In the genomic region with DNA sequence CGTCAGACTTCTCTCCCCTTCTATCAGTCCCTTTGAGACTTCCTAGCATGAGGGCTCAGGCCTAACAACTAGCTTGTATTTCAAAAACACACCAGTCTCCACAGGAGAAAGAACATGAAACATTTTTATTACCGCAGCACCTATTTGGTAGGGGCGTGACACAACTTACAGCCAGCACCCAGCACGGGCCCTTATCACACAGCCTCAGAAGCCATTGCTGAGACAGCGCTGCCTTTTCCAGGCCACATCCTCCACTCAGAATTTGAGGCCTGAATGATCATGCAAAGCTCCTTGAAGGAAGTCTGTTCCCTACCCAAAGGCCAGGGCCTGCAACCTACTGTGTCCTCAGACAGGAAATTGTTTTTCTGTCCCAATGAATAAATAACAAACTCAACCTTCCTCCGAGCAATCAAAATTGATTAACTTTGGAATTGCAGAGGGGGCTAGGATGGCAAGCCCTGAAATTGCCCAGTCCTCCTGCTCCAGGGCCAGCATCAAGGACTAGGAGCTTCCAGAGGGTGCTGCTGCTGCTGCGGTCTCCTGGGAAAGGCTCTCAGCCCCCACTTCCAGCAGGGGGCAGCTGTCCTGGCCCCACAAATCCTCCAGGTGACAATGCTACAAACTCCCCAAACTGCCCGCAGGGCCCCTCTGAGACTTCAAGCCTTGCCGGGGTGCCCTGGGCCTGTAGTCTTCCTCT, we compare ENCODE assay signal across 12 cellular contexts.
DNase-seq lines count a peak whose midpoint lies in the region; ATAC-seq, FAIRE-seq and TF ChIP-seq lines count a peak whose summit lies in the region.
"Had no signal": no experiment of that assay in that cellular context is flagged by ENCODE, and none has a peak within 500 bp of the region (broad histone marks: within the 10 kb centered on the region; RNA-seq: fewer than 3 reads in every experiment).

No MANE protein-coding gene starts in this region.

- DNase-seq in AG10803 (ENCODE audit: low read depth) (no peak), WERI-Rb-1 (no peak), keratinocyte (ENCODE audit: low read depth, low spot score) (no peak), kidney glomerular epithelial cell (lab: John Stamatoyannopoulos, UW) (no peak), OCI-M2 (lab: John Stamatoyannopoulos, UW; ENCODE audit: unreplicated experiment) (no peak)
- no peak for DNase-seq in effector CD8-positive, alpha-beta T cell (lab: John Stamatoyannopoulos, UW)
- DNase-seq: activated CD8-positive, alpha-beta memory T cell treated with anti-CD3 and anti-CD28 coated beads, Interleukin-2, amount 10 ng/mL, durations not matched to agents 7 days and 5 days; aorta; mesenchymal stem cell; sigmoid colon had no signal

- no peak for ATAC-seq in GM19324 (IDR thresholded peaks at IDR 0.05; ENCODE audit: low FRiP score, unreplicated experiment)
- ATAC-seq: activated CD8-positive, alpha-beta memory T cell treated with anti-CD3 and anti-CD28 coated beads, Interleukin-2, amount 10 ng/mL, durations not matched to agents 7 days and 5 days had no signal

- H2AFZ ChIP-seq in keratinocyte (ENCODE audit: control insufficient read depth, low read length), result no peak overlapping the region

- H3K9ac ChIP-seq in keratinocyte (ENCODE audit: control insufficient read depth, extremely low read depth, insufficient read depth, low read length), result no peak overlapping the region

- H3K27me3 ChIP-seq in WERI-Rb-1 (ENCODE audit: insufficient read depth, low read depth, severe bottlenecking) (no peaks in the 10 kb centered on the region), keratinocyte (ENCODE audit: control insufficient read depth, extremely low read depth, insufficient read depth, low read length) (no peaks in the 10 kb centered on the region)
- H3K27me3 ChIP-seq: sigmoid colon had no signal

- no peaks in the 10 kb centered on the region for H3K9me1 ChIP-seq in keratinocyte (ENCODE audit: control insufficient read depth, extremely low read depth, insufficient read depth, low read length)

- H3K4me2 ChIP-seq in keratinocyte (ENCODE audit: control insufficient read depth, extremely low read depth, insufficient read depth, low read depth, low read length), result no peak overlapping the region

- H3K4me1 ChIP-seq in keratinocyte (ENCODE audit: control insufficient read depth, extremely low read depth, insufficient read depth, low read length), result peaks cover 11% of the 10 kb centered on the region
- H3K4me1 ChIP-seq: sigmoid colon had no signal

- H3K4me3 ChIP-seq in AG10803 (ENCODE audit: low read length), result no peak overlapping the region
- no peak overlapping the region for H3K4me3 ChIP-seq in GM12875 (ENCODE audit: low read depth, low read length)
- H3K4me3 ChIP-seq in WERI-Rb-1 (ENCODE audit: low read depth, low read length), result no peak overlapping the region
- no peak overlapping the region for H3K4me3 ChIP-seq in keratinocyte (ENCODE audit: control insufficient read depth in 2 of 3, extremely low read depth in 1 of 3, insufficient read depth in 2 of 3, low read depth in 1 of 3, low read length in 3 of 3)
- H3K4me3 ChIP-seq: sigmoid colon had no signal

- H3K79me2 ChIP-seq in keratinocyte (ENCODE audit: control insufficient read depth, insufficient read depth, low read length), result no peaks in the 10 kb centered on the region

- FAIRE-seq in keratinocyte (lab: Jason Lieb, UNC), result no peak

- TF ChIP-seq CTCF in AG10803 (conservative IDR thresholded peaks at IDR 0.05; ENCODE audit: low read length), result peak; percentile 20; the same call in 1 of the 2 replicates
- peak; percentile 48; the same call in 1 of the 2 replicates for TF ChIP-seq CTCF in GM12875 (IDR thresholded peaks at IDR 0.05; ENCODE audit: borderline replicate concordance, insufficient read depth, low read depth, low read length)
- peak; percentile 58 for TF ChIP-seq CTCF in WERI-Rb-1 (IDR thresholded peaks at IDR 0.05; ENCODE audit: low read depth, low read length)
- TF ChIP-seq CTCF in keratinocyte (optimal IDR thresholded peaks at IDR 0.05 in 1 of 3, IDR thresholded peaks at IDR 0.05 in 1 of 3, conservative IDR thresholded peaks at IDR 0.05 in 1 of 3; ENCODE audit: extremely low read depth in 1 of 3, insufficient read depth in 2 of 3, low read length in 3 of 3), result peak; percentile 12 to 36 (median 35)

- H3K9me3 ChIP-seq in WERI-Rb-1 (ENCODE audit: severe bottlenecking) (no peaks in the 10 kb centered on the region), keratinocyte (ENCODE audit: control insufficient read depth, low read depth, low read length) (peaks cover 3% of the 10 kb centered on the region)

- H3K27ac ChIP-seq in WERI-Rb-1, result no peak overlapping the region
- H3K27ac ChIP-seq in keratinocyte (ENCODE audit: control insufficient read depth, insufficient read depth, low read length), result no peak overlapping the region
- H3K27ac ChIP-seq: sigmoid colon had no signal

- H4K20me1 ChIP-seq in keratinocyte (ENCODE audit: control insufficient read depth, extremely low read depth, insufficient read depth, low read length), result no peaks in the 10 kb centered on the region

- H3K36me3 ChIP-seq in WERI-Rb-1, result no peaks in the 10 kb centered on the region
- H3K36me3 ChIP-seq in keratinocyte (ENCODE audit: control insufficient read depth in 2 of 2, extremely low read depth in 1 of 2, insufficient read depth in 2 of 2, low read length in 2 of 2), result no peaks in the 10 kb centered on the region
- H3K36me3 ChIP-seq: sigmoid colon had no signal

- dilution Hi-C loops in keratinocyte (cut with MboI; ENCODE audit: extremely low pct_ligation_motif_present, low sequenced_read_pairs), result no loop called here
